In genomic region chr5:178322736-178323540, GRCh38 we compare ENCODE assay signal across 22 cellular contexts.
DNase-seq lines count a peak whose midpoint lies in the region; ATAC-seq and TF ChIP-seq lines count a peak whose summit lies in the region.
"Had no signal": no experiment of that assay in that cellular context is flagged by ENCODE, and none has a peak within 500 bp of the region (broad histone marks: within the 10 kb centered on the region; RNA-seq: fewer than 3 reads in every experiment).

No MANE protein-coding gene starts in this region.

- peaks cover 8% of the 10 kb centered on the region for H3K27me3 Mint-ChIP-seq in neural progenitor cell (ENCODE audit: insufficient read depth, low read depth)
- H3K27me3 Mint-ChIP-seq: activated CD4-positive, alpha-beta T cell treated with anti-CD3 and anti-CD28 coated beads, Interleukin-2, amount 10 ng/mL, durations not matched to agents 24 days and 14 days had no signal

- H3F3A ChIP-seq in neural progenitor cell (ENCODE audit: low read depth), result no peaks in the 10 kb centered on the region

- peaks cover 2% of the 10 kb centered on the region for H3K9me3 Mint-ChIP-seq in neural progenitor cell

- H3K27ac ChIP-seq in neural progenitor cell, result no peak overlapping the region
- H3K27ac ChIP-seq: ascending aorta, colonic mucosa, foreskin keratinocyte, ovary, suprapubic skin had no signal

- H3K79me2 ChIP-seq in neural progenitor cell (ENCODE audit: low read depth), result no peaks in the 10 kb centered on the region

- no peaks in the 10 kb centered on the region for H3K4me1 ChIP-seq in neural progenitor cell
- H3K4me1 ChIP-seq: ascending aorta, colonic mucosa, foreskin keratinocyte, suprapubic skin had no signal

- no peaks in the 10 kb centered on the region for H3K27me3 ChIP-seq in neural progenitor cell
- H3K27me3 ChIP-seq: ascending aorta, colonic mucosa, foreskin keratinocyte, ovary had no signal

- H3K4me2 ChIP-seq in neural progenitor cell, result no peak overlapping the region

- TF ChIP-seq POLR2A in NB4 (IDR thresholded peaks at IDR 0.05; ENCODE audit: extremely low read depth, insufficient read length), result no peak

- TF ChIP-seq CTCF in GM12864 (IDR thresholded peaks at IDR 0.05; ENCODE audit: low read depth, low read length, missing control alignments) (no peak), NB4 (IDR thresholded peaks at IDR 0.05; ENCODE audit: low read depth, low read length) (no peak), neural progenitor cell (IDR thresholded peaks at IDR 0.05) (no peak)

- ATAC-seq in GM21381 (IDR thresholded peaks at IDR 0.05; ENCODE audit: unreplicated experiment), result peak; percentile 12
- ATAC-seq: foreskin keratinocyte, mucosa of descending colon, PC-3 had no signal

- H3K9ac ChIP-seq in neural progenitor cell, result no peak overlapping the region

- peaks cover 46% of the 10 kb centered on the region for H3K4me1 Mint-ChIP-seq in neural progenitor cell
- H3K4me1 Mint-ChIP-seq: activated CD4-positive, alpha-beta T cell treated with anti-CD3 and anti-CD28 coated beads, Interleukin-2, amount 10 ng/mL, durations not matched to agents 24 days and 14 days had no signal

- no peak for DNase-seq in GM12864 (ENCODE audit: low read depth)
- DNase-seq in NB4 (ENCODE audit: low read depth), result peak; percentile 31
- no peak for DNase-seq in neural progenitor cell (ENCODE audit: low spot score)
- no peak for DNase-seq in COLO829 (ENCODE audit: low spot score)
- DNase-seq in dedifferentiated amniotic fluid mesenchymal stem cell (ENCODE audit: extremely low spot score), result no peak
- no peak for DNase-seq in NCI-H146 (lab: John Stamatoyannopoulos, UW)
- DNase-seq in activated CD4-positive, alpha-beta T cell treated with anti-CD3 and anti-CD28 coated beads for 48 hours, result no peak
- DNase-seq: activated CD4-positive, alpha-beta T cell treated with anti-CD3 and anti-CD28 coated beads, Interleukin-2, amount 10 ng/mL, durations not matched to agents 24 days and 14 days; colonic mucosa; COR-L47; EL; foreskin keratinocyte; IMR-90; mucosa of descending colon; NCI-H2029; NCI-H524; ovary; PC-3; stimulated activated CD4-positive, alpha-beta T cell treated with anti-CD3 and anti-CD28 coated beads, Interleukin-4, amount 100 ng/mL, for 24 hours had no signal

- peak overlapping the region; percentile 78 for H3K27ac Mint-ChIP-seq in neural progenitor cell
- H3K27ac Mint-ChIP-seq: activated CD4-positive, alpha-beta T cell treated with anti-CD3 and anti-CD28 coated beads, Interleukin-2, amount 10 ng/mL, durations not matched to agents 24 days and 14 days had no signal

- H3K4me3 ChIP-seq in GM12864 (ENCODE audit: low read depth, low read length) (peak overlapping the region; percentile 56), NB4 (ENCODE audit: low read depth, low read length) (no peak overlapping the region), neural progenitor cell (no peak overlapping the region)
- H3K4me3 ChIP-seq: ascending aorta, colonic mucosa, mucosa of descending colon, ovary, suprapubic skin had no signal

- no peaks in the 10 kb centered on the region for H4K20me1 ChIP-seq in neural progenitor cell (ENCODE audit: low read depth)

- no peak overlapping the region for H2AFZ ChIP-seq in neural progenitor cell (replicated peaks)

- no peaks in the 10 kb centered on the region for H3K36me3 ChIP-seq in neural progenitor cell
- H3K36me3 ChIP-seq: ascending aorta, colonic mucosa, ovary, suprapubic skin had no signal

- H3K4me3 Mint-ChIP-seq in neural progenitor cell, result no peak overlapping the region
- H3K4me3 Mint-ChIP-seq: activated CD4-positive, alpha-beta T cell treated with anti-CD3 and anti-CD28 coated beads, Interleukin-2, amount 10 ng/mL, durations not matched to agents 24 days and 14 days had no signal

- no peaks in the 10 kb centered on the region for H3K36me3 Mint-ChIP-seq in neural progenitor cell

- no peaks in the 10 kb centered on the region for H3K9me3 ChIP-seq in neural progenitor cell (ENCODE audit: low read depth)
- H3K9me3 ChIP-seq: ascending aorta, colonic mucosa, mucosa of descending colon, ovary, suprapubic skin had no signal
